Comparison of ENCODE assay signal across 8 cellular contexts in the genomic region with DNA sequence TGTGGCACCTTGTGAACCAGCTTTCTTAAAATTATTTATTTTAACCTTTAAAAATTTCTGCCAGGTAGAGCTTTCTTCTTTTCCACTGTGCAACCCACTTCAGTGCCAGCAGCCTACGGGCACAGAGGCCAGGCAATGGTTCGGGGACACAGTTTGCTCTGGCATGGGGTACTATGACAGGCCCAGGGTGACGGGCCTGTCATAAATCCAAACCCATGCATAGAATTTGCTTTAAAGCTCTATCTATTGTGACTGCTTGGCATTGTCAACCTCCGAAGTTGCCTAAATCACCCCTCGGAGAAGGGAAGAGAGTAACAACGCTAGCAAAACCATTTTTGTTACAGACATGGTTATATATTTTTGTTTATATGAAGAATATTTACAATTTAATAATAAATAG. TPM values are rescaled to one million over a fixed set of nuclear protein-coding genes. Genes with fewer than 3 reads are reported as not detected.
DNase-seq lines count a peak whose midpoint lies in the region; ATAC-seq and TF ChIP-seq lines count a peak whose summit lies in the region.

No MANE protein-coding gene starts in this region.

- no peak overlapping the region for H3K14ac ChIP-seq in mesenchymal stem cell (ENCODE audit: low read length in 2 of 2)

- H2BK12ac ChIP-seq in mesenchymal stem cell (ENCODE audit: low read length in 2 of 2): no peak overlapping the region

- peaks cover 35% of the 10 kb centered on the region for H3K4me1 Mint-ChIP-seq in activated naive CD8-positive, alpha-beta T cell treated with anti-CD3 and anti-CD28 coated beads, Interleukin-2, amount 10 ng/mL, durations not matched to agents 7 days and 5 days

- peak overlapping the region; percentile 45 for H3K4me3 Mint-ChIP-seq in activated naive CD8-positive, alpha-beta T cell treated with anti-CD3 and anti-CD28 coated beads, Interleukin-2, amount 10 ng/mL, durations not matched to agents 7 days and 5 days

- WGBS in mesenchymal stem cell: 89% methylated on average over 4 of the region's 6 CpGs

- H3K79me1 ChIP-seq in mesenchymal stem cell (replicated peaks; ENCODE audit: low read length, poor library complexity, severe bottlenecking): peaks cover 13% of the 10 kb centered on the region

- H3K27me3 ChIP-seq in ACC112 (ENCODE audit: insufficient read depth, low read length): no peaks in the 10 kb centered on the region
- H3K27me3 ChIP-seq in mesenchymal stem cell (ENCODE audit: control insufficient read depth in 1 of 2, insufficient read depth in 1 of 2, low read length in 2 of 2): no peaks in the 10 kb centered on the region

- no peak overlapping the region for H4K91ac ChIP-seq in mesenchymal stem cell (ENCODE audit: low read length)

- H3K36me3 Mint-ChIP-seq in activated naive CD8-positive, alpha-beta T cell treated with anti-CD3 and anti-CD28 coated beads, Interleukin-2, amount 10 ng/mL, durations not matched to agents 7 days and 5 days: peaks cover 23% of the 10 kb centered on the region

- no peak overlapping the region for H3K23ac ChIP-seq in mesenchymal stem cell (ENCODE audit: low read length in 2 of 2)

- H3K36me3 ChIP-seq in ACC112 (ENCODE audit: insufficient read depth, low read length): peaks cover 32% of the 10 kb centered on the region
- H3K36me3 ChIP-seq in HEK293 (ENCODE audit: control insufficient read depth in 2 of 2, insufficient read depth in 1 of 2, low read length in 2 of 2): peaks cover 33 to 38% of the 10 kb centered on the region in 2 experiments
- H3K36me3 ChIP-seq in mesenchymal stem cell (ENCODE audit: control insufficient read depth in 1 of 2, insufficient read depth in 2 of 2, low read depth in 1 of 2, low read length in 2 of 2): peaks cover 16 to 33% of the 10 kb centered on the region in 2 experiments

- no peaks in the 10 kb centered on the region for H3K9me3 ChIP-seq in HEK293 (ENCODE audit: control insufficient read depth, insufficient read depth, low read depth, low read length)
- no peaks in the 10 kb centered on the region for H3K9me3 ChIP-seq in mesenchymal stem cell (ENCODE audit: control insufficient read depth, low read length)

- no peak for DNase-seq in activated naive CD8-positive, alpha-beta T cell treated with anti-CD3 and anti-CD28 coated beads, Interleukin-2, amount 10 ng/mL, durations not matched to agents 7 days and 5 days
- DNase-seq in mesenchymal stem cell (no peak), AG08396 (ENCODE audit: low spot score) (no peak), NCI-H1930 (lab: John Stamatoyannopoulos, UW) (no peak)

- H2BK120ac ChIP-seq in mesenchymal stem cell (ENCODE audit: low read depth, low read length): no peak overlapping the region

- peak overlapping the region; percentile 53 for H3K4me2 ChIP-seq in mesenchymal stem cell (ENCODE audit: low read length, poor library complexity, severe bottlenecking)

- no peak for ATAC-seq in activated naive CD8-positive, alpha-beta T cell treated with anti-CD3 and anti-CD28 coated beads, Interleukin-2, amount 10 ng/mL, durations not matched to agents 7 days and 5 days (ENCODE audit: low read depth)
- ATAC-seq in HG03175 (IDR thresholded peaks at IDR 0.05; ENCODE audit: unreplicated experiment) (no peak), GM19397 (IDR thresholded peaks at IDR 0.05; ENCODE audit: unreplicated experiment) (no peak)

- peaks cover 36% of the 10 kb centered on the region for H3K4me1 ChIP-seq in ACC112 (ENCODE audit: control insufficient read depth, insufficient read depth, low read length, unreplicated experiment)
- peaks cover 5% of the 10 kb centered on the region for H3K4me1 ChIP-seq in HEK293 (ENCODE audit: control insufficient read depth, insufficient read depth, low read length)
- H3K4me1 ChIP-seq in mesenchymal stem cell (ENCODE audit: control insufficient read depth, insufficient read depth, low read depth, low read length): peaks cover 14% of the 10 kb centered on the region

- H3K9ac ChIP-seq in mesenchymal stem cell (ENCODE audit: low read length): peak overlapping the region; percentile 86

- H3K27ac Mint-ChIP-seq in activated naive CD8-positive, alpha-beta T cell treated with anti-CD3 and anti-CD28 coated beads, Interleukin-2, amount 10 ng/mL, durations not matched to agents 7 days and 5 days: no peak overlapping the region

- TF ChIP-seq CTCF in HEK293 (tag by site-specific recombination; IDR thresholded peaks at IDR 0.05): no peak

- H3K18ac ChIP-seq in mesenchymal stem cell (ENCODE audit: low read depth in 1 of 2, low read length in 2 of 2): no peak overlapping the region

- no peak overlapping the region for H2BK15ac ChIP-seq in mesenchymal stem cell (ENCODE audit: low read depth, poor library complexity, severe bottlenecking)

- POLR2A ChIA-PET in HEK293 (lab: Yijun Ruan, JAX): interaction anchor here (0.8 to 2.4 kb wide), 6 partner anchors 9 to 389 kb away, joined by 3 to 17 read pairs (median 4); no protein-coding TSS in a partner anchor
- POLR2A ChIA-PET in activated naive CD8-positive, alpha-beta T cell treated with anti-CD3 and anti-CD28 coated beads, Interleukin-2, amount 10 ng/mL, durations not matched to agents 7 days and 5 days (lab: Charles Lee): interaction anchor here (0.6 to 1.1 kb wide), 5 partner anchors 14 to 323 kb away, joined by 3 read pairs; no protein-coding TSS in a partner anchor

- H2BK5ac ChIP-seq in mesenchymal stem cell (ENCODE audit: low read depth, low read length, poor library complexity, severe bottlenecking): no peak overlapping the region

- H3K9me3 Mint-ChIP-seq in activated naive CD8-positive, alpha-beta T cell treated with anti-CD3 and anti-CD28 coated beads, Interleukin-2, amount 10 ng/mL, durations not matched to agents 7 days and 5 days: no peaks in the 10 kb centered on the region

- CTCF ChIA-PET in HEK293 (lab: Yijun Ruan, JAX): interaction anchor here (0.5 to 6.5 kb wide), 9 partner anchors 13 to 386 kb away, joined by 3 to 57 read pairs (median 4); no protein-coding TSS in a partner anchor

- H3K4me3 ChIP-seq in ACC112 (ENCODE audit: low read depth, low read length) (peak overlapping the region; percentile 100), HEK293 (ENCODE audit: low read depth, low read length) (peak overlapping the region; percentile 36), mesenchymal stem cell (ENCODE audit: insufficient read depth in 1 of 2, low read depth in 1 of 2, low read length in 2 of 2) (peak overlapping the region; percentile 40 to 78)

- no peak overlapping the region for H3K4ac ChIP-seq in mesenchymal stem cell (ENCODE audit: low read depth in 1 of 2, low read length in 2 of 2)

- no peaks in the 10 kb centered on the region for H3K27me3 Mint-ChIP-seq in activated naive CD8-positive, alpha-beta T cell treated with anti-CD3 and anti-CD28 coated beads, Interleukin-2, amount 10 ng/mL, durations not matched to agents 7 days and 5 days

- H2AK5ac ChIP-seq in mesenchymal stem cell (ENCODE audit: low read length, severe bottlenecking): peak overlapping the region; percentile 72

- no peak overlapping the region for H4K8ac ChIP-seq in mesenchymal stem cell (ENCODE audit: low read length)

- H3K27ac ChIP-seq in ACC112 (ENCODE audit: low read depth, low read length) (no peak overlapping the region), HEK293 (ENCODE audit: extremely low read depth, low read depth, low read length) (no peak overlapping the region), mesenchymal stem cell (ENCODE audit: low read length, poor library complexity, severe bottlenecking) (no peak overlapping the region)

- H2AFZ ChIP-seq in ACC112 (ENCODE audit: low read length, unreplicated experiment): no peak overlapping the region
- H2AFZ ChIP-seq in mesenchymal stem cell (ENCODE audit: low read depth, low read length): no peak overlapping the region

- H3K79me2 ChIP-seq in ACC112 (ENCODE audit: control insufficient read depth, insufficient read depth, low read length, unreplicated experiment): peaks cover 54% of the 10 kb centered on the region

TF ChIP-seq in HEK293, 187 proteins besides CTCF, POLR2A, EP300 and RAD21 (continues in another document):
- TF ChIP-seq ZNF701 (tag by site-specific recombination; IDR thresholded peaks at IDR 0.05) (no peak), KLF16 (tag by site-specific recombination; IDR thresholded peaks at IDR 0.05) (no peak), ZNF670 (tag by site-specific recombination; IDR thresholded peaks at IDR 0.05; ENCODE audit: low read depth) (no peak), ZNF830 (tag by site-specific recombination; IDR thresholded peaks at IDR 0.05; ENCODE audit: low read depth) (no peak), HOXD13 (CRISPR knock-in tag; IDR thresholded peaks at IDR 0.05; ENCODE audit: borderline replicate concordance) (no peak), MYNN (tag by site-specific recombination; IDR thresholded peaks at IDR 0.05; ENCODE audit: borderline replicate concordance) (no peak), TRIM28 (IDR thresholded peaks at IDR 0.05; ENCODE audit: borderline replicate concordance, low read length) (no peak), ZNF48 (tag by site-specific recombination; IDR thresholded peaks at IDR 0.05) (no peak), BCL11B (tag by site-specific recombination; IDR thresholded peaks at IDR 0.05; ENCODE audit: low read depth) (no peak), ZNF747 (tag by site-specific recombination; IDR thresholded peaks at IDR 0.05) (no peak)
- TF ChIP-seq, protein P1, sequence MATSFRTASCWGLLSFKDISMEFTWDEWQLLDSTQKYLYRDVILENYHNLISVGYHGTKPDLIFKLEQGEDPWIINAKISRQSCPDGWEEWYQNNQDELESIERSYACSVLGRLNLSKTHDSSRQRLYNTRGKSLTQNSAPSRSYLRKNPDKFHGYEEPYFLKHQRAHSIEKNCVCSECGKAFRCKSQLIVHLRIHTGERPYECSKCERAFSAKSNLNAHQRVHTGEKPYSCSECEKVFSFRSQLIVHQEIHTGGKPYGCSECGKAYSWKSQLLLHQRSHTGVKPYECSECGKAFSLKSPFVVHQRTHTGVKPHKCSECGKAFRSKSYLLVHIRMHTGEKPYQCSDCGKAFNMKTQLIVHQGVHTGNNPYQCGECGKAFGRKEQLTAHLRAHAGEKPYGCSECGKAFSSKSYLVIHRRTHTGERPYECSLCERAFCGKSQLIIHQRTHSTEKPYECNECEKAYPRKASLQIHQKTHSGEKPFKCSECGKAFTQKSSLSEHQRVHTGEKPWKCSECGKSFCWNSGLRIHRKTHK (tag by site-specific recombination; IDR thresholded peaks at IDR 0.05): no peak

RNA-seq across cellular contexts. Expression of a gene that starts 1.5 kb away (rescaled TPM):
- 10 to 100 TPM; 42.0 to 43.8 TPM for total RNA-seq in activated naive CD8-positive, alpha-beta T cell treated with anti-CD3 and anti-CD28 coated beads, Interleukin-2, amount 10 ng/mL, durations not matched to agents 7 days and 5 days
- polyA plus RNA-seq in mesenchymal stem cell (2013, experiment 1 of 2): 32.1 TPM
- polyA plus RNA-seq in mesenchymal stem cell (2013, experiment 2 of 2): 33.0 TPM

Comparison
In these comparisons a context has a peak if more than half of its experiments do, and no peak if none do; other contexts are left out.
1. H3K4me3 ChIP-seq: peak in every context shown above with its lines; median percentile 100 in ACC112; 59 in mesenchymal stem cell; 36 in HEK293.